9 cellular contexts compared by ENCODE assay signal in genomic region chr6:28217890-28218289, GRCh38. TPM values are rescaled to one million over a fixed set of nuclear protein-coding genes. Genes with fewer than 3 reads are reported as not detected.
DNase-seq lines count a peak whose midpoint lies in the region; ATAC-seq, FAIRE-seq and TF ChIP-seq lines count a peak whose summit lies in the region.
"Had no signal": no experiment of that assay in that cellular context is flagged by ENCODE, and none has a peak within 500 bp of the region (broad histone marks: within the 10 kb centered on the region; RNA-seq: fewer than 3 reads in every experiment).

No MANE protein-coding gene starts in this region.

- peaks cover 71% of the 10 kb centered on the region for H3K27me3 Mint-ChIP-seq in activated CD8-positive, alpha-beta T cell treated with anti-CD3 and anti-CD28 coated beads for 36 hours
- peaks cover 23% of the 10 kb centered on the region for H3K27me3 Mint-ChIP-seq in chondrocyte (ENCODE audit: low read depth)

- H3K9me3 ChIP-seq in A549 = no peaks in the 10 kb centered on the region
- H3K9me3 ChIP-seq in ES-I3 (ENCODE audit: control insufficient read depth, insufficient read depth, low read length) = no peaks in the 10 kb centered on the region
- H3K9me3 ChIP-seq in mesenchymal stem cell (ENCODE audit: control insufficient read depth, low read length) = no peaks in the 10 kb centered on the region

- no peak for TF ChIP-seq CTCF in A549 (IDR thresholded peaks at IDR 0.05)
- TF ChIP-seq CTCF in activated CD8-positive, alpha-beta T cell treated with anti-CD3 and anti-CD28 coated beads for 36 hours (IDR thresholded peaks at IDR 0.05) = no peak
- TF ChIP-seq CTCF in chondrocyte (IDR thresholded peaks at IDR 0.05) = no peak

- H2BK5ac ChIP-seq in mesenchymal stem cell (ENCODE audit: low read depth, low read length, poor library complexity, severe bottlenecking) = no peak overlapping the region

- H3K9me3 Mint-ChIP-seq in activated CD8-positive, alpha-beta T cell treated with anti-CD3 and anti-CD28 coated beads for 36 hours = peaks cover 2% of the 10 kb centered on the region
- no peaks in the 10 kb centered on the region for H3K9me3 Mint-ChIP-seq in chondrocyte (ENCODE audit: low read depth)

- POLR2A ChIA-PET in A549 (lab: Yijun Ruan, JAX) = interaction anchor here (1.0 to 1.6 kb wide), 4 partner anchors 49 to 325 kb away, joined by 3 to 10 read pairs (median 7); partner anchors contain the start of gene ZSCAN26
- POLR2A ChIA-PET in activated CD8-positive, alpha-beta T cell treated with anti-CD3 and anti-CD28 coated beads for 36 hours (lab: Charles Lee) = interaction anchor here (0.9 to 1.9 kb wide), 4 partner anchors 10 to 170 kb away, joined by 3 to 5 read pairs (median 4); partner anchors contain the start of gene ZKSCAN4

- H4K91ac ChIP-seq in mesenchymal stem cell (ENCODE audit: low read length) = no peak overlapping the region

- FAIRE-seq in A549 (lab: Jason Lieb, UNC) = no peak

- H3K4me3 ChIP-seq in A549 (peak overlapping the region; percentile 57; the same call in 1 of the 3 replicates), mesenchymal stem cell (ENCODE audit: insufficient read depth in 1 of 2, low read depth in 1 of 2, low read length in 2 of 2) (peak overlapping the region in 1 of 2 experiments; percentile 82)

- no peak for ATAC-seq in A549
- no peak for ATAC-seq in activated CD8-positive, alpha-beta T cell treated with anti-CD3 and anti-CD28 coated beads for 36 hours
- ATAC-seq in HG03354 (IDR thresholded peaks at IDR 0.05; ENCODE audit: poor library complexity, severe bottlenecking, unreplicated experiment) = no peak
- ATAC-seq in GM21619 (IDR thresholded peaks at IDR 0.05; ENCODE audit: unreplicated experiment) = no peak
- no peak for ATAC-seq in HG03460 (IDR thresholded peaks at IDR 0.05; ENCODE audit: unreplicated experiment)

- no peak overlapping the region for H3K27ac Mint-ChIP-seq in activated CD8-positive, alpha-beta T cell treated with anti-CD3 and anti-CD28 coated beads for 36 hours
- no peak overlapping the region for H3K27ac Mint-ChIP-seq in chondrocyte (ENCODE audit: unreplicated experiment)

- H2AK5ac ChIP-seq in mesenchymal stem cell (ENCODE audit: low read length, severe bottlenecking) = no peak overlapping the region

- peak overlapping the region; percentile 96 for H3K4me2 ChIP-seq in A549
- H3K4me2 ChIP-seq in mesenchymal stem cell (ENCODE audit: low read length, poor library complexity, severe bottlenecking) = no peak overlapping the region

- H3K23ac ChIP-seq in mesenchymal stem cell (ENCODE audit: low read length in 2 of 2) = no peak overlapping the region

- no peak overlapping the region for H2BK12ac ChIP-seq in mesenchymal stem cell (ENCODE audit: low read length in 2 of 2)

- no peak overlapping the region for H2BK15ac ChIP-seq in mesenchymal stem cell (ENCODE audit: low read depth, poor library complexity, severe bottlenecking)

- H3K9ac ChIP-seq in ES-I3 (ENCODE audit: low read depth, low read length) (peak overlapping the region; percentile 80; the same call in 1 of the 2 replicates), mesenchymal stem cell (ENCODE audit: low read length) (no peak overlapping the region)

- H3K4me1 Mint-ChIP-seq in activated CD8-positive, alpha-beta T cell treated with anti-CD3 and anti-CD28 coated beads for 36 hours (ENCODE audit: low read depth) = peaks cover 8% of the 10 kb centered on the region
- H3K4me1 Mint-ChIP-seq in chondrocyte (ENCODE audit: low read depth) = peaks cover 7% of the 10 kb centered on the region

- intact Hi-C loops in activated CD8-positive, alpha-beta T cell treated with anti-CD3 and anti-CD28 coated beads for 36 hours (cut with micrococcal nuclease) = no loop called here

- CTCF ChIA-PET in A549 (lab: Yijun Ruan, JAX) = no interaction called here
- CTCF ChIA-PET in activated CD8-positive, alpha-beta T cell treated with anti-CD3 and anti-CD28 coated beads for 36 hours (lab: Charles Lee) = no interaction called here

- H2AFZ ChIP-seq in mesenchymal stem cell (ENCODE audit: low read depth, low read length) = no peak overlapping the region

- TF ChIP-seq POLR2A in A549 (IDR thresholded peaks at IDR 0.05; ENCODE audit: low read length) = no peak

- no peak for TF ChIP-seq EP300 in A549 (IDR thresholded peaks at IDR 0.05)

- H3K18ac ChIP-seq in mesenchymal stem cell (ENCODE audit: low read depth in 1 of 2, low read length in 2 of 2) = no peak overlapping the region

- H4K8ac ChIP-seq in mesenchymal stem cell (ENCODE audit: low read length) = peak overlapping the region; percentile 83

- H3K27ac ChIP-seq in A549 = peak overlapping the region; percentile 92 to 98; a peak in 5 of 6 replicates
- H3K27ac ChIP-seq in mesenchymal stem cell (ENCODE audit: low read length, poor library complexity, severe bottlenecking) = no peak overlapping the region

- no peaks in the 10 kb centered on the region for H3K36me3 Mint-ChIP-seq in activated CD8-positive, alpha-beta T cell treated with anti-CD3 and anti-CD28 coated beads for 36 hours (ENCODE audit: low read depth)
- no peaks in the 10 kb centered on the region for H3K36me3 Mint-ChIP-seq in chondrocyte (ENCODE audit: low read depth)

- TF ChIP-seq RAD21 in A549 (conservative IDR thresholded peaks at IDR 0.05 in 1 of 2, IDR thresholded peaks at IDR 0.05 in 1 of 2) = no peak

- H3K4me1 ChIP-seq in A549 (peaks cover 7% of the 10 kb centered on the region; the same call in 1 of the 3 replicates), ES-I3 (ENCODE audit: insufficient read depth, low read length) (0 out of 2 replicates have a peak, but pooled peaks cover 5% of the 10 kb centered on the region), mesenchymal stem cell (ENCODE audit: control insufficient read depth, insufficient read depth, low read depth, low read length) (peaks cover 5% of the 10 kb centered on the region)

- H3K27me3 ChIP-seq in mesenchymal stem cell (ENCODE audit: control insufficient read depth in 1 of 2, insufficient read depth in 1 of 2, low read length in 2 of 2) = peaks cover 30% of the 10 kb centered on the region in 2 experiments

- no peak overlapping the region for H3K14ac ChIP-seq in mesenchymal stem cell (ENCODE audit: low read length in 2 of 2)

- peak overlapping the region; percentile 74 for H3K4me3 Mint-ChIP-seq in activated CD8-positive, alpha-beta T cell treated with anti-CD3 and anti-CD28 coated beads for 36 hours
- no peak overlapping the region for H3K4me3 Mint-ChIP-seq in chondrocyte (ENCODE audit: unreplicated experiment)

- no peak overlapping the region for H2BK120ac ChIP-seq in mesenchymal stem cell (ENCODE audit: low read depth, low read length)

- WGBS in A549 (ENCODE audit: missing lambda C conversion rate) = 92% methylated on average over 12 of the region's 12 CpGs
- 99% methylated on average over 9 of the region's 12 CpGs for WGBS in mesenchymal stem cell

- H3K4ac ChIP-seq in mesenchymal stem cell (ENCODE audit: low read depth in 1 of 2, low read length in 2 of 2) = peak overlapping the region in 1 of 2 experiments; percentile 68

- H3K36me3 ChIP-seq in ES-I3 (ENCODE audit: insufficient read depth, low read length) = no peaks in the 10 kb centered on the region
- no peaks in the 10 kb centered on the region for H3K36me3 ChIP-seq in mesenchymal stem cell (ENCODE audit: control insufficient read depth in 1 of 2, insufficient read depth in 2 of 2, low read depth in 1 of 2, low read length in 2 of 2)

- H3K79me1 ChIP-seq in mesenchymal stem cell (replicated peaks; ENCODE audit: low read length, poor library complexity, severe bottlenecking) = peaks cover 11% of the 10 kb centered on the region

- DNase-seq in A549 (ENCODE audit: low read depth in 1 of 2, low spot score in 1 of 2) = no peak
- no peak for DNase-seq in activated CD8-positive, alpha-beta T cell treated with anti-CD3 and anti-CD28 coated beads for 36 hours
- no peak for DNase-seq in mesenchymal stem cell
- no peak for DNase-seq in chondrocyte (ENCODE audit: low spot score)
- DNase-seq: T-helper 9 cell had no signal

RNA-seq across cellular contexts. Expression of gene ZSCAN9, which starts 7.2 kb away (rescaled TPM):
- polyA plus RNA-seq in A549 (2011; rRNA removed) (16.2 and 18.4 TPM in 2 replicates), A549 (2017; fragmentation: RNase III; extraction: RNeasy Plus Mini Kit Qiagen cat#74134 plus additional on column Dnase treatment) (7.2 to 8.1 TPM (median 7.7 TPM) in 3 replicates)
- polyA plus RNA-seq in A549 (2012; cell fraction: cytosol; rRNA removed) = 4.3 and 4.9 TPM in 2 replicates
- polyA plus RNA-seq in A549 (2012; cell fraction: nucleus; rRNA removed) = 4.0 and 5.8 TPM in 2 replicates
- 11.5 and 15.3 TPM in 2 replicates for polyA minus RNA-seq in A549 (2011; rRNA and poly(A)+ RNA removed)
- total RNA-seq in activated CD8-positive, alpha-beta T cell treated with anti-CD3 and anti-CD28 coated beads for 36 hours = 1 to 10 TPM; 2.5 to 3.0 TPM
- 6.4 TPM for polyA plus RNA-seq in mesenchymal stem cell (2013, experiment 1 of 2)
- 6.5 TPM for polyA plus RNA-seq in mesenchymal stem cell (2013, experiment 2 of 2)
- total RNA-seq in chondrocyte = 12.1 to 13.0 TPM (median 12.8 TPM) in 3 replicates

RNA-seq across cellular contexts. Expression of gene ZKSCAN4, which starts 34.2 kb away (rescaled TPM):
- polyA plus RNA-seq in A549 (2011; rRNA removed) (2.3 TPM in 2 replicates), A549 (2017; fragmentation: RNase III; extraction: RNeasy Plus Mini Kit Qiagen cat#74134 plus additional on column Dnase treatment) (1.7 to 2.1 TPM (median 1.8 TPM) in 3 replicates)
- polyA plus RNA-seq in A549 (2012; cell fraction: cytosol; rRNA removed) = 0.81 and 1.0 TPM in 2 replicates
- 0.70 and 0.72 TPM in 2 replicates for polyA plus RNA-seq in A549 (2012; cell fraction: nucleus; rRNA removed)
- 1.7 and 1.9 TPM in 2 replicates for polyA minus RNA-seq in A549 (2011; rRNA and poly(A)+ RNA removed)
- total RNA-seq in activated CD8-positive, alpha-beta T cell treated with anti-CD3 and anti-CD28 coated beads for 36 hours = 1 to 10 TPM; 3.5 to 3.6 TPM
- polyA plus RNA-seq in mesenchymal stem cell (2013, experiment 1 of 2) = 3.2 TPM
- polyA plus RNA-seq in mesenchymal stem cell (2013, experiment 2 of 2) = 3.0 TPM
- 4.8 to 7.1 TPM (median 5.1 TPM) in 3 replicates for total RNA-seq in chondrocyte

RNA-seq across cellular contexts. Expression of gene NKAPL, which starts 41.2 kb away (rescaled TPM):
- polyA plus RNA-seq in A549 (2011; rRNA removed) (not detected in 2 replicates), A549 (2017; fragmentation: RNase III; extraction: RNeasy Plus Mini Kit Qiagen cat#74134 plus additional on column Dnase treatment) (not detected in 3 replicates)
- polyA plus RNA-seq in A549 (2012; cell fraction: cytosol; rRNA removed) = not detected in 2 replicates
- not detected in 2 replicates for polyA plus RNA-seq in A549 (2012; cell fraction: nucleus; rRNA removed)
- not detected in 2 replicates for polyA minus RNA-seq in A549 (2011; rRNA and poly(A)+ RNA removed)
- total RNA-seq in activated CD8-positive, alpha-beta T cell treated with anti-CD3 and anti-CD28 coated beads for 36 hours = not detected
- not detected for polyA plus RNA-seq in mesenchymal stem cell (2013, experiment 1 of 2)
- polyA plus RNA-seq in mesenchymal stem cell (2013, experiment 2 of 2) = not detected
- total RNA-seq in chondrocyte = not detected in 3 replicates

RNA-seq across cellular contexts. Expression of gene ZSCAN26, which starts 49.1 kb away (rescaled TPM):
- polyA plus RNA-seq in A549 (2011; rRNA removed) (10.1 and 11.2 TPM in 2 replicates), A549 (2017; fragmentation: RNase III; extraction: RNeasy Plus Mini Kit Qiagen cat#74134 plus additional on column Dnase treatment) (5.0 to 6.2 TPM (median 5.9 TPM) in 3 replicates)
- 2.1 and 2.9 TPM in 2 replicates for polyA plus RNA-seq in A549 (2012; cell fraction: cytosol; rRNA removed)
- 3.3 and 4.0 TPM in 2 replicates for polyA plus RNA-seq in A549 (2012; cell fraction: nucleus; rRNA removed)
- polyA minus RNA-seq in A549 (2011; rRNA and poly(A)+ RNA removed) = 7.8 and 9.8 TPM in 2 replicates
- total RNA-seq in activated CD8-positive, alpha-beta T cell treated with anti-CD3 and anti-CD28 coated beads for 36 hours = 1 to 10 TPM; 3.6 to 3.8 TPM
- 6.9 TPM for polyA plus RNA-seq in mesenchymal stem cell (2013, experiment 1 of 2)
- 6.6 TPM for polyA plus RNA-seq in mesenchymal stem cell (2013, experiment 2 of 2)
- 12.6 to 18.9 TPM (median 14.8 TPM) in 3 replicates for total RNA-seq in chondrocyte
